In the genomic region with DNA sequence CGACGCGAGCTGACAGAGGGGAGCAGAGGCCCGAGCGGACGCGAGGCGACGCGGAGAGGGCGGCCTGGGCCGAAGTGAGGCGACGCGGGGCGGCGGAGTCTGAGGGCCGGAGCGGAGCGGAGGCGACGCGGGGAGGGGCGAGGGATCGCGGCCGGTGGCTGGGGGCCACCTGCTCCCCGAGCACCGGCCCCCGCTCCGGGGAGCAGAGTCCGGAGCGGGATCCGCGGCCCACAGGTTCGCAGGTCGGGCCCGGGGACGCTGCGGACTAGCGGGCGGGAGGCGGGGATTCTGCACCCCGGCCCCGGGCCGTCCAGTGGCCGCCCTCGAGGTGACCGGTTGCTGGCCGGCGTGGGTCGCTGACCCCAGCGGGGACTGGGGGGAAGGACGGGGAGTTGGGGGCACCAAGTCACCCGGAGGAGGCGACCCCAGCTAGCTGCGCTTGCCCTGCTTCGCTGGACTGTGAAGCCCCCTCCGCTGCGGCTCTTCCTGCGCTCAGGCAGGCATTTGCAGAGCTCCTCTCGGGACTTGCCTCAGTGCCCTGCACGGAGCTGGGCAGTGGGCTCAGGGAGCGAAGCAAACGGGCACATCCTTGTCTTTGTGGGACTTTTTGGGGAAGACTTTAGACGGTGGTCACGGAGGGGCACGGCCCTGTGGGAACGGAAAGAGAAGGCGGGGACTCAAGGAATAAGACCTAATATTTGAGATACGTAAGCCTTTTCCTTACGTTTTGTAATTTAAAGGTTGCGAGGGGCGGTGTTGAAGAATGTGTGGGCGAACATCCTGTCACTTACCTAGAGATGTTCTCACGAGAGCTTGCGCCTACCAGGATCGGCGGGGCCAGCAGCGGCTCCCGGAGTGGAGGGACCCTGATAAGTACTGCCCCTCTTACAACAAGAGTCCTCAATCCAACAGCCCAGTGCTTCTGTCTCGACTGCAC, we compare ENCODE assay signal across 8 cellular contexts. TPM values are rescaled to one million over a fixed set of nuclear protein-coding genes. Genes with fewer than 3 reads are reported as not detected.
DNase-seq lines count a peak whose midpoint lies in the region; ATAC-seq and TF ChIP-seq lines count a peak whose summit lies in the region.

No MANE protein-coding gene starts in this region.

- no peak overlapping the region for H2AK5ac ChIP-seq in mesenchymal stem cell (ENCODE audit: low read length, severe bottlenecking)

- H2BK120ac ChIP-seq in mesenchymal stem cell (ENCODE audit: low read depth, low read length) = peak overlapping the region; percentile 55

- no peaks in the 10 kb centered on the region for H3K27me3 ChIP-seq in mesenchymal stem cell (ENCODE audit: control insufficient read depth in 1 of 2, insufficient read depth in 1 of 2, low read length in 2 of 2)

- DNase-seq in Right ventricle myocardium inferior (ENCODE audit: missing footprints) (peak; percentile 78), cardiac septum (ENCODE audit: low spot score) (no peak), NB4 (ENCODE audit: low read depth) (peak; percentile 64), mesenchymal stem cell (peak; percentile 81), NK-92 (lab: John Stamatoyannopoulos, UW; ENCODE audit: unreplicated experiment) (no peak)
- DNase-seq in activated CD4-positive, alpha-beta T cell treated with anti-CD3 and anti-CD28 coated beads, Interleukin-2, amount 50 U/mL, for 24 hours (ENCODE audit: low read depth in 1 of 2, low spot score in 1 of 2) = peak; percentile 28 to 45
- peak; percentile 31 for DNase-seq in effector CD4-positive, alpha-beta T cell
- peak; percentile 55 to 60 for DNase-seq in stimulated activated CD8-positive, alpha-beta memory T cell treated with anti-CD3 and anti-CD28 coated beads, Interleukin-15, amount 100 ng/mL, for 48 hours (ENCODE audit: low read depth in 2 of 2)

- H3K4me3 ChIP-seq in NB4 (ENCODE audit: low read depth, low read length) (peak overlapping the region; percentile 83), mesenchymal stem cell (ENCODE audit: insufficient read depth in 1 of 2, low read depth in 1 of 2, low read length in 2 of 2) (peak overlapping the region; percentile 72 to 84)

- H3K14ac ChIP-seq in mesenchymal stem cell (ENCODE audit: low read length in 2 of 2) = peak overlapping the region in 1 of 2 experiments; percentile 46

- no peak overlapping the region for H2BK5ac ChIP-seq in mesenchymal stem cell (ENCODE audit: low read depth, low read length, poor library complexity, severe bottlenecking)

- peak overlapping the region; percentile 34 for H2BK15ac ChIP-seq in mesenchymal stem cell (ENCODE audit: low read depth, poor library complexity, severe bottlenecking)

- peak; percentile 50 for ATAC-seq in Right ventricle myocardium inferior

- peak overlapping the region; percentile 91 for H3K9ac ChIP-seq in mesenchymal stem cell (ENCODE audit: low read length)

- H2AFZ ChIP-seq in mesenchymal stem cell (ENCODE audit: low read depth, low read length) = peak overlapping the region; percentile 85

- peaks cover 2% of the 10 kb centered on the region for H3K4me1 ChIP-seq in mesenchymal stem cell (ENCODE audit: control insufficient read depth, insufficient read depth, low read depth, low read length)

- H3K27ac ChIP-seq in mesenchymal stem cell (ENCODE audit: low read length, poor library complexity, severe bottlenecking) = peak overlapping the region; percentile 46

- intact Hi-C loops in Right ventricle myocardium inferior (cut with DNase I) (loop anchor here (2.0 kb wide), 1 partner anchor 38 kb away; a partner anchor contains a TSS), cardiac septum (cut with DNase I) (loop anchor here (2.0 kb wide), 1 partner anchor 38 kb away; a partner anchor contains a TSS)

- peak overlapping the region; percentile 76 for H4K8ac ChIP-seq in mesenchymal stem cell (ENCODE audit: low read length)

- H3K36me3 ChIP-seq in mesenchymal stem cell (ENCODE audit: control insufficient read depth in 1 of 2, insufficient read depth in 2 of 2, low read depth in 1 of 2, low read length in 2 of 2) = peaks cover 21 to 42% of the 10 kb centered on the region in 2 experiments

- H3K9me3 ChIP-seq in mesenchymal stem cell (ENCODE audit: control insufficient read depth, low read length) = no peaks in the 10 kb centered on the region

- TF ChIP-seq CTCF in NB4 (IDR thresholded peaks at IDR 0.05; ENCODE audit: low read depth, low read length) = no peak

- peak overlapping the region; percentile 83 to 96 for H3K18ac ChIP-seq in mesenchymal stem cell (ENCODE audit: low read depth in 1 of 2, low read length in 2 of 2)

- peaks cover 13% of the 10 kb centered on the region for H3K79me1 ChIP-seq in mesenchymal stem cell (replicated peaks; ENCODE audit: low read length, poor library complexity, severe bottlenecking)

- H3K23ac ChIP-seq in mesenchymal stem cell (ENCODE audit: low read length in 2 of 2) = peak overlapping the region in 1 of 2 experiments; percentile 2

- peak overlapping the region; percentile 74 for H4K91ac ChIP-seq in mesenchymal stem cell (ENCODE audit: low read length)

- H3K4ac ChIP-seq in mesenchymal stem cell (ENCODE audit: low read depth in 1 of 2, low read length in 2 of 2) = peak overlapping the region; percentile 0 to 64

- peak; percentile 50 for TF ChIP-seq POLR2A in NB4 (IDR thresholded peaks at IDR 0.05; ENCODE audit: extremely low read depth, insufficient read length)

- peak overlapping the region; percentile 40 to 44 for H2BK12ac ChIP-seq in mesenchymal stem cell (ENCODE audit: low read length in 2 of 2)

- WGBS in mesenchymal stem cell = 1% methylated on average over 59 of the region's 82 CpGs

- peak overlapping the region; percentile 63 for H3K4me2 ChIP-seq in mesenchymal stem cell (ENCODE audit: low read length, poor library complexity, severe bottlenecking)

RNA-seq across cellular contexts. Expression of a gene that starts 0.6 kb away (rescaled TPM):
- 42.3 TPM for total RNA-seq in Right ventricle myocardium inferior
- total RNA-seq in cardiac septum = 32.9 TPM
- polyA plus RNA-seq in mesenchymal stem cell (2013, experiment 1 of 2) = 13.3 TPM
- polyA plus RNA-seq in mesenchymal stem cell (2013, experiment 2 of 2) = 13.8 TPM

RNA-seq across cellular contexts. Expression of a gene that starts 29.8 kb away (rescaled TPM):
- total RNA-seq in Right ventricle myocardium inferior = 83.9 TPM
- total RNA-seq in cardiac septum = 122 TPM
- polyA plus RNA-seq in mesenchymal stem cell (2013, experiment 1 of 2) = 116 TPM
- polyA plus RNA-seq in mesenchymal stem cell (2013, experiment 2 of 2) = 110 TPM

Comparison
In these comparisons a context has a peak if more than half of its experiments do, and no peak if none do; other contexts are left out.
1. DNase-seq: peak in Right ventricle myocardium inferior (single experiment), NB4 (single experiment), activated CD4-positive, alpha-beta T cell treated with anti-CD3 and anti-CD28 coated beads, Interleukin-2, amount 50 U/mL, for 24 hours (2 of 2), effector CD4-positive, alpha-beta T cell (single experiment), mesenchymal stem cell (single experiment) and stimulated activated CD8-positive, alpha-beta memory T cell treated with anti-CD3 and anti-CD28 coated beads, Interleukin-15, amount 100 ng/mL, for 48 hours (2 of 2); none in cardiac septum (single experiment) and NK-92 (single experiment).